1 cellular context compared by ENCODE assay signal in the genomic region with DNA sequence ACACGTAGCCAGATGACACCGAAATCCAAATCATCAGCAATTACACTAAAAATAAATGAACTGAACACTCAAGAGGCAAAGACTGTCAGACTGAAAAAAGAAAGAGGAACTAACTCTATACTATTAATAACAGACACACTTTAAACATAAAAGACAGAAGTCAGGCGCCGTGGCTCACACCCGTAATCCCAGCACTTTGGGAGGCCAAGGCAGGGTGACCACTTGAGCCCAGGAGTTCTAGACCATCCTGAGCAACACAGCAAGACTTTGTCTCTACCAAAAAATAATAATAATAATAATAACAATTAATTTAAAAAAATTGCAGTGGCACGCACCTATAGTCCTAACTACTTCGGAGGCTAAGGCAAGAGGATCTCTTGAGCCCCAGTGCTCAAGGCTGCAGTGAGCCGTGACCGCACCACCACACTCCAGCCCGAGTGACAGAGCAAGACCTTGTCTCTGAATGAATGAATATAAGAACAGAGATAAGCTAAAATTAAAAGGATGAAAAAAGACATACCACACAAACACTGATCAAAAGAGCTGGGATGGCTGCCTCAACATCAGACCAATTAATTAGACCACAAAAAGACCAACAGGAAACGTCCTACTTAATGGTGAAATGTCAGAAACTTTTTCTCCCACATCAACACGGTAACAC.
TF ChIP-seq lines count a peak whose summit lies in the region.

No MANE protein-coding gene starts in this region.

TF ChIP-seq in GM12878, 131 proteins besides CTCF, POLR2A, EP300 and RAD21 (continued from another document and continues in another):
- TF ChIP-seq, protein P1, sequence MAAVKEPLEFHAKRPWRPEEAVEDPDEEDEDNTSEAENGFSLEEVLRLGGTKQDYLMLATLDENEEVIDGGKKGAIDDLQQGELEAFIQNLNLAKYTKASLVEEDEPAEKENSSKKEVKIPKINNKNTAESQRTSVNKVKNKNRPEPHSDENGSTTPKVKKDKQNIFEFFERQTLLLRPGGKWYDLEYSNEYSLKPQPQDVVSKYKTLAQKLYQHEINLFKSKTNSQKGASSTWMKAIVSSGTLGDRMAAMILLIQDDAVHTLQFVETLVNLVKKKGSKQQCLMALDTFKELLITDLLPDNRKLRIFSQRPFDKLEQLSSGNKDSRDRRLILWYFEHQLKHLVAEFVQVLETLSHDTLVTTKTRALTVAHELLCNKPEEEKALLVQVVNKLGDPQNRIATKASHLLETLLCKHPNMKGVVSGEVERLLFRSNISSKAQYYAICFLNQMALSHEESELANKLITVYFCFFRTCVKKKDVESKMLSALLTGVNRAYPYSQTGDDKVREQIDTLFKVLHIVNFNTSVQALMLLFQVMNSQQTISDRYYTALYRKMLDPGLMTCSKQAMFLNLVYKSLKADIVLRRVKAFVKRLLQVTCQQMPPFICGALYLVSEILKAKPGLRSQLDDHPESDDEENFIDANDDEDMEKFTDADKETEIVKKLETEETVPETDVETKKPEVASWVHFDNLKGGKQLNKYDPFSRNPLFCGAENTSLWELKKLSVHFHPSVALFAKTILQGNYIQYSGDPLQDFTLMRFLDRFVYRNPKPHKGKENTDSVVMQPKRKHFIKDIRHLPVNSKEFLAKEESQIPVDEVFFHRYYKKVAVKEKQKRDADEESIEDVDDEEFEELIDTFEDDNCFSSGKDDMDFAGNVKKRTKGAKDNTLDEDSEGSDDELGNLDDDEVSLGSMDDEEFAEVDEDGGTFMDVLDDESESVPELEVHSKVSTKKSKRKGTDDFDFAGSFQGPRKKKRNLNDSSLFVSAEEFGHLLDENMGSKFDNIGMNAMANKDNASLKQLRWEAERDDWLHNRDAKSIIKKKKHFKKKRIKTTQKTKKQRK (IDR thresholded peaks at IDR 0.05; ENCODE audit: low read depth, low read length): no peak
- TF ChIP-seq FOS (IDR thresholded peaks at IDR 0.05; ENCODE audit: borderline replicate concordance, extremely low read depth, insufficient read length) (no peak), STAT1 (conservative IDR thresholded peaks at IDR 0.05) (no peak), IKZF2 (IDR thresholded peaks at IDR 0.05) (peak; percentile 79 to 86; a peak in 3 of 4 replicates), ZNF622 (IDR thresholded peaks at IDR 0.05) (no peak), WRNIP1 (IDR thresholded peaks at IDR 0.05; ENCODE audit: borderline replicate concordance, low read depth, low read length) (no peak), ZSCAN29 (IDR thresholded peaks at IDR 0.05) (0 out of 2 replicates have a peak, but pooled peaks have one; percentile 27), EZH2 (IDR thresholded peaks at IDR 0.05; ENCODE audit: borderline replicate concordance, control insufficient read depth, low read depth, low read length) (no peak), NBN (IDR thresholded peaks at IDR 0.05) (peak; percentile 91; the same call in 1 of the 2 replicates), RELA (IDR thresholded peaks at IDR 0.05; ENCODE audit: borderline replicate concordance, partially characterized antibody) (no peak), PAX5 (IDR thresholded peaks at IDR 0.05; ENCODE audit: borderline replicate concordance, low read depth, low read length) (peak; percentile 96), BRCA1 (IDR thresholded peaks at IDR 0.05; ENCODE audit: low read depth, low read length) (no peak), BHLHE40 (IDR thresholded peaks at IDR 0.05; ENCODE audit: borderline replicate concordance in 1 of 2, low read depth in 2 of 2, low read length in 1 of 2) (peak; percentile 56 to 73), POU2F2 (IDR thresholded peaks at IDR 0.05; ENCODE audit: borderline replicate concordance, low read depth, low read length) (peak; percentile 74; the same call in 2 of the 3 replicates), NR2F1 (conservative IDR thresholded peaks at IDR 0.05) (peak; percentile 80), TCF7 (IDR thresholded peaks at IDR 0.05; ENCODE audit: borderline replicate concordance) (peak; percentile 94), ASH2L (IDR thresholded peaks at IDR 0.05; ENCODE audit: borderline replicate concordance, low read depth) (no peak), SRF (IDR thresholded peaks at IDR 0.05; ENCODE audit: low read depth in 2 of 2, low read length in 2 of 2) (no peak), ZZZ3 (IDR thresholded peaks at IDR 0.05; ENCODE audit: control insufficient read depth, insufficient read length, low read depth) (no peak), SUPT20H (IDR thresholded peaks at IDR 0.05; ENCODE audit: borderline replicate concordance, control insufficient read depth, low read depth, low read length) (no peak), IRF4 (IDR thresholded peaks at IDR 0.05; ENCODE audit: low read depth, low read length) (peak; percentile 70), GABPA (IDR thresholded peaks at IDR 0.05; ENCODE audit: low read depth) (no peak), HDGF (IDR thresholded peaks at IDR 0.05) (no peak), BACH1 (IDR thresholded peaks at IDR 0.05; ENCODE audit: borderline replicate concordance) (peak; percentile 14; the same call in 1 of the 2 replicates), EGR1 (IDR thresholded peaks at IDR 0.05; ENCODE audit: borderline replicate concordance in 1 of 2, low read depth in 2 of 2, low read length in 2 of 2) (no peak), MTA2 (IDR thresholded peaks at IDR 0.05; ENCODE audit: low read depth) (peak; percentile 100), JUNB (IDR thresholded peaks at IDR 0.05) (peak; percentile 79), KLF5 (IDR thresholded peaks at IDR 0.05; ENCODE audit: partially characterized antibody) (no peak), CHD4 (IDR thresholded peaks at IDR 0.05) (no peak), JUND (IDR thresholded peaks at IDR 0.05; ENCODE audit: low read depth, low read length) (no peak; the same call in 1 of the 2 replicates), CBFB (IDR thresholded peaks at IDR 0.05; ENCODE audit: low read depth) (peak; percentile 69; the same call in 1 of the 2 replicates), STAT3 (IDR thresholded peaks at IDR 0.05; ENCODE audit: low read depth, low read length) (0 out of 2 replicates have a peak, but pooled peaks have one; percentile 14), TAF1 (IDR thresholded peaks at IDR 0.05; ENCODE audit: borderline replicate concordance, low read depth, low read length) (no peak), SPI1 (IDR thresholded peaks at IDR 0.05; ENCODE audit: borderline replicate concordance, insufficient read depth, low read depth, low read length) (peak; percentile 23; the same call in 1 of the 2 replicates)
- TF ChIP-seq, protein P2, sequence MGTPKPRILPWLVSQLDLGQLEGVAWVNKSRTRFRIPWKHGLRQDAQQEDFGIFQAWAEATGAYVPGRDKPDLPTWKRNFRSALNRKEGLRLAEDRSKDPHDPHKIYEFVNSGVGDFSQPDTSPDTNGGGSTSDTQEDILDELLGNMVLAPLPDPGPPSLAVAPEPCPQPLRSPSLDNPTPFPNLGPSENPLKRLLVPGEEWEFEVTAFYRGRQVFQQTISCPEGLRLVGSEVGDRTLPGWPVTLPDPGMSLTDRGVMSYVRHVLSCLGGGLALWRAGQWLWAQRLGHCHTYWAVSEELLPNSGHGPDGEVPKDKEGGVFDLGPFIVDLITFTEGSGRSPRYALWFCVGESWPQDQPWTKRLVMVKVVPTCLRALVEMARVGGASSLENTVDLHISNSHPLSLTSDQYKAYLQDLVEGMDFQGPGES (IDR thresholded peaks at IDR 0.05): no peak
- TF ChIP-seq, protein P3, sequence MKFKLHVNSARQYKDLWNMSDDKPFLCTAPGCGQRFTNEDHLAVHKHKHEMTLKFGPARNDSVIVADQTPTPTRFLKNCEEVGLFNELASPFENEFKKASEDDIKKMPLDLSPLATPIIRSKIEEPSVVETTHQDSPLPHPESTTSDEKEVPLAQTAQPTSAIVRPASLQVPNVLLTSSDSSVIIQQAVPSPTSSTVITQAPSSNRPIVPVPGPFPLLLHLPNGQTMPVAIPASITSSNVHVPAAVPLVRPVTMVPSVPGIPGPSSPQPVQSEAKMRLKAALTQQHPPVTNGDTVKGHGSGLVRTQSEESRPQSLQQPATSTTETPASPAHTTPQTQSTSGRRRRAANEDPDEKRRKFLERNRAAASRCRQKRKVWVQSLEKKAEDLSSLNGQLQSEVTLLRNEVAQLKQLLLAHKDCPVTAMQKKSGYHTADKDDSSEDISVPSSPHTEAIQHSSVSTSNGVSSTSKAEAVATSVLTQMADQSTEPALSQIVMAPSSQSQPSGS (IDR thresholded peaks at IDR 0.05; ENCODE audit: low read length): peak; percentile 80
- TF ChIP-seq, protein P4, sequence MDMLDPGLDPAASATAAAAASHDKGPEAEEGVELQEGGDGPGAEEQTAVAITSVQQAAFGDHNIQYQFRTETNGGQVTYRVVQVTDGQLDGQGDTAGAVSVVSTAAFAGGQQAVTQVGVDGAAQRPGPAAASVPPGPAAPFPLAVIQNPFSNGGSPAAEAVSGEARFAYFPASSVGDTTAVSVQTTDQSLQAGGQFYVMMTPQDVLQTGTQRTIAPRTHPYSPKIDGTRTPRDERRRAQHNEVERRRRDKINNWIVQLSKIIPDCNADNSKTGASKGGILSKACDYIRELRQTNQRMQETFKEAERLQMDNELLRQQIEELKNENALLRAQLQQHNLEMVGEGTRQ (IDR thresholded peaks at IDR 0.05; ENCODE audit: borderline replicate concordance, low read depth, low read length): no peak
- TF ChIP-seq, protein P5, sequence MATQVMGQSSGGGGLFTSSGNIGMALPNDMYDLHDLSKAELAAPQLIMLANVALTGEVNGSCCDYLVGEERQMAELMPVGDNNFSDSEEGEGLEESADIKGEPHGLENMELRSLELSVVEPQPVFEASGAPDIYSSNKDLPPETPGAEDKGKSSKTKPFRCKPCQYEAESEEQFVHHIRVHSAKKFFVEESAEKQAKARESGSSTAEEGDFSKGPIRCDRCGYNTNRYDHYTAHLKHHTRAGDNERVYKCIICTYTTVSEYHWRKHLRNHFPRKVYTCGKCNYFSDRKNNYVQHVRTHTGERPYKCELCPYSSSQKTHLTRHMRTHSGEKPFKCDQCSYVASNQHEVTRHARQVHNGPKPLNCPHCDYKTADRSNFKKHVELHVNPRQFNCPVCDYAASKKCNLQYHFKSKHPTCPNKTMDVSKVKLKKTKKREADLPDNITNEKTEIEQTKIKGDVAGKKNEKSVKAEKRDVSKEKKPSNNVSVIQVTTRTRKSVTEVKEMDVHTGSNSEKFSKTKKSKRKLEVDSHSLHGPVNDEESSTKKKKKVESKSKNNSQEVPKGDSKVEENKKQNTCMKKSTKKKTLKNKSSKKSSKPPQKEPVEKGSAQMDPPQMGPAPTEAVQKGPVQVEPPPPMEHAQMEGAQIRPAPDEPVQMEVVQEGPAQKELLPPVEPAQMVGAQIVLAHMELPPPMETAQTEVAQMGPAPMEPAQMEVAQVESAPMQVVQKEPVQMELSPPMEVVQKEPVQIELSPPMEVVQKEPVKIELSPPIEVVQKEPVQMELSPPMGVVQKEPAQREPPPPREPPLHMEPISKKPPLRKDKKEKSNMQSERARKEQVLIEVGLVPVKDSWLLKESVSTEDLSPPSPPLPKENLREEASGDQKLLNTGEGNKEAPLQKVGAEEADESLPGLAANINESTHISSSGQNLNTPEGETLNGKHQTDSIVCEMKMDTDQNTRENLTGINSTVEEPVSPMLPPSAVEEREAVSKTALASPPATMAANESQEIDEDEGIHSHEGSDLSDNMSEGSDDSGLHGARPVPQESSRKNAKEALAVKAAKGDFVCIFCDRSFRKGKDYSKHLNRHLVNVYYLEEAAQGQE (IDR thresholded peaks at IDR 0.05; ENCODE audit: low read depth, low read length): no peak
- TF ChIP-seq, protein P6, sequence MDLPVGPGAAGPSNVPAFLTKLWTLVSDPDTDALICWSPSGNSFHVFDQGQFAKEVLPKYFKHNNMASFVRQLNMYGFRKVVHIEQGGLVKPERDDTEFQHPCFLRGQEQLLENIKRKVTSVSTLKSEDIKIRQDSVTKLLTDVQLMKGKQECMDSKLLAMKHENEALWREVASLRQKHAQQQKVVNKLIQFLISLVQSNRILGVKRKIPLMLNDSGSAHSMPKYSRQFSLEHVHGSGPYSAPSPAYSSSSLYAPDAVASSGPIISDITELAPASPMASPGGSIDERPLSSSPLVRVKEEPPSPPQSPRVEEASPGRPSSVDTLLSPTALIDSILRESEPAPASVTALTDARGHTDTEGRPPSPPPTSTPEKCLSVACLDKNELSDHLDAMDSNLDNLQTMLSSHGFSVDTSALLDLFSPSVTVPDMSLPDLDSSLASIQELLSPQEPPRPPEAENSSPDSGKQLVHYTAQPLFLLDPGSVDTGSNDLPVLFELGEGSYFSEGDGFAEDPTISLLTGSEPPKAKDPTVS (IDR thresholded peaks at IDR 0.05; ENCODE audit: low read depth, low read length): no peak
- TF ChIP-seq, protein P7, sequence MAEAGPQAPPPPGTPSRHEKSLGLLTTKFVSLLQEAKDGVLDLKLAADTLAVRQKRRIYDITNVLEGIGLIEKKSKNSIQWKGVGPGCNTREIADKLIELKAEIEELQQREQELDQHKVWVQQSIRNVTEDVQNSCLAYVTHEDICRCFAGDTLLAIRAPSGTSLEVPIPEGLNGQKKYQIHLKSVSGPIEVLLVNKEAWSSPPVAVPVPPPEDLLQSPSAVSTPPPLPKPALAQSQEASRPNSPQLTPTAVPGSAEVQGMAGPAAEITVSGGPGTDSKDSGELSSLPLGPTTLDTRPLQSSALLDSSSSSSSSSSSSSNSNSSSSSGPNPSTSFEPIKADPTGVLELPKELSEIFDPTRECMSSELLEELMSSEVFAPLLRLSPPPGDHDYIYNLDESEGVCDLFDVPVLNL (IDR thresholded peaks at IDR 0.05; ENCODE audit: low read depth, low read length): no peak
- TF ChIP-seq, protein P8, sequence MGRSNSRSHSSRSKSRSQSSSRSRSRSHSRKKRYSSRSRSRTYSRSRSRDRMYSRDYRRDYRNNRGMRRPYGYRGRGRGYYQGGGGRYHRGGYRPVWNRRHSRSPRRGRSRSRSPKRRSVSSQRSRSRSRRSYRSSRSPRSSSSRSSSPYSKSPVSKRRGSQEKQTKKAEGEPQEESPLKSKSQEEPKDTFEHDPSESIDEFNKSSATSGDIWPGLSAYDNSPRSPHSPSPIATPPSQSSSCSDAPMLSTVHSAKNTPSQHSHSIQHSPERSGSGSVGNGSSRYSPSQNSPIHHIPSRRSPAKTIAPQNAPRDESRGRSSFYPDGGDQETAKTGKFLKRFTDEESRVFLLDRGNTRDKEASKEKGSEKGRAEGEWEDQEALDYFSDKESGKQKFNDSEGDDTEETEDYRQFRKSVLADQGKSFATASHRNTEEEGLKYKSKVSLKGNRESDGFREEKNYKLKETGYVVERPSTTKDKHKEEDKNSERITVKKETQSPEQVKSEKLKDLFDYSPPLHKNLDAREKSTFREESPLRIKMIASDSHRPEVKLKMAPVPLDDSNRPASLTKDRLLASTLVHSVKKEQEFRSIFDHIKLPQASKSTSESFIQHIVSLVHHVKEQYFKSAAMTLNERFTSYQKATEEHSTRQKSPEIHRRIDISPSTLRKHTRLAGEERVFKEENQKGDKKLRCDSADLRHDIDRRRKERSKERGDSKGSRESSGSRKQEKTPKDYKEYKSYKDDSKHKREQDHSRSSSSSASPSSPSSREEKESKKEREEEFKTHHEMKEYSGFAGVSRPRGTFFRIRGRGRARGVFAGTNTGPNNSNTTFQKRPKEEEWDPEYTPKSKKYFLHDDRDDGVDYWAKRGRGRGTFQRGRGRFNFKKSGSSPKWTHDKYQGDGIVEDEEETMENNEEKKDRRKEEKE (IDR thresholded peaks at IDR 0.05): no peak
